ENCODE assay signal across 8 cellular contexts in genomic region chr12:104276192-104277131, GRCh38. TPM values are rescaled to one million over a fixed set of nuclear protein-coding genes. Genes with fewer than 3 reads are reported as not detected.
DNase-seq lines count a peak whose midpoint lies in the region; ATAC-seq and TF ChIP-seq lines count a peak whose summit lies in the region.

No MANE protein-coding gene starts in this region.

- CTCF ChIA-PET in naive thymus-derived CD4-positive, alpha-beta T cell (lab: Charles Lee) = interaction anchor here (1.1 kb wide), 1 partner anchor 8 kb away, joined by 3 read pairs; no protein-coding TSS in a partner anchor

- peaks cover 3% of the 10 kb centered on the region for H3K36me3 Mint-ChIP-seq in activated T-helper 1 cell treated with anti-CD3 and anti-CD28 coated beads, Interleukin-12 subunit alpha, Interleukin-12 subunit beta, Interleukin-2, Interleukin-4 antibody, amounts not matched to agents 30 ng/mL and 10 ng/mL and 1 ng/mL, durations not matched to agents 14 hours and 24 hours and 36 hours (ENCODE audit: low read depth)
- no peaks in the 10 kb centered on the region for H3K36me3 Mint-ChIP-seq in naive thymus-derived CD4-positive, alpha-beta T cell

- TF ChIP-seq CTCF in psoas muscle (IDR thresholded peaks at IDR 0.05) = no peak

- H3K4me1 Mint-ChIP-seq in activated T-helper 1 cell treated with anti-CD3 and anti-CD28 coated beads, Interleukin-12 subunit alpha, Interleukin-12 subunit beta, Interleukin-2, Interleukin-4 antibody, amounts not matched to agents 30 ng/mL and 10 ng/mL and 1 ng/mL, durations not matched to agents 14 hours and 24 hours and 36 hours (ENCODE audit: low read depth) = peaks cover 16% of the 10 kb centered on the region
- H3K4me1 Mint-ChIP-seq in naive thymus-derived CD4-positive, alpha-beta T cell = peaks cover 0 to 10% (median 7%) of the 10 kb centered on the region in 7 donors

- intact Hi-C loops in activated T-helper 1 cell treated with anti-CD3 and anti-CD28 coated beads, Interleukin-12 subunit alpha, Interleukin-12 subunit beta, Interleukin-2, Interleukin-4 antibody, amounts not matched to agents 30 ng/mL and 10 ng/mL and 1 ng/mL, durations not matched to agents 14 hours and 24 hours and 36 hours (cut with micrococcal nuclease) = no loop called here
- intact Hi-C loops in naive thymus-derived CD4-positive, alpha-beta T cell (cut with micrococcal nuclease) = no loop called here
- intact Hi-C loops in psoas muscle (cut with DNase I) = loop anchor here in 1 of 2 donors (2.0 kb wide), 1 partner anchor 138 kb away; the partner anchor contains the start of gene NFYB

- H3K9me3 Mint-ChIP-seq in activated T-helper 1 cell treated with anti-CD3 and anti-CD28 coated beads, Interleukin-12 subunit alpha, Interleukin-12 subunit beta, Interleukin-2, Interleukin-4 antibody, amounts not matched to agents 30 ng/mL and 10 ng/mL and 1 ng/mL, durations not matched to agents 14 hours and 24 hours and 36 hours = no peaks in the 10 kb centered on the region
- no peaks in the 10 kb centered on the region for H3K9me3 Mint-ChIP-seq in naive thymus-derived CD4-positive, alpha-beta T cell

- ATAC-seq in GM21447 (IDR thresholded peaks at IDR 0.05; ENCODE audit: unreplicated experiment) (peak; percentile 77), psoas muscle (no peak)
- ATAC-seq in naive thymus-derived CD4-positive, alpha-beta T cell = peak; percentile 49

- no peaks in the 10 kb centered on the region for H3K36me3 ChIP-seq in naive thymus-derived CD4-positive, alpha-beta T cell (ENCODE audit: control insufficient read depth in 2 of 3, insufficient read depth in 3 of 3, low read length in 3 of 3)
- no peaks in the 10 kb centered on the region for H3K36me3 ChIP-seq in psoas muscle (ENCODE audit: insufficient read depth in 1 of 2, low read depth in 1 of 2)

- POLR2A ChIA-PET in naive thymus-derived CD4-positive, alpha-beta T cell (lab: Charles Lee) = interaction anchor here (0.6 to 2.6 kb wide), 3 partner anchors 12 to 195 kb away, joined by 4 to 11 read pairs (median 5); no protein-coding TSS in a partner anchor

- H3K9me3 ChIP-seq in naive thymus-derived CD4-positive, alpha-beta T cell (ENCODE audit: control insufficient read depth in 2 of 3, low read length in 3 of 3) = no peaks in the 10 kb centered on the region
- H3K9me3 ChIP-seq in psoas muscle = no peaks in the 10 kb centered on the region

- no peak overlapping the region for H3K27ac Mint-ChIP-seq in activated T-helper 1 cell treated with anti-CD3 and anti-CD28 coated beads, Interleukin-12 subunit alpha, Interleukin-12 subunit beta, Interleukin-2, Interleukin-4 antibody, amounts not matched to agents 30 ng/mL and 10 ng/mL and 1 ng/mL, durations not matched to agents 14 hours and 24 hours and 36 hours
- peak overlapping the region in 6 of 9 donors; percentile 1 to 88 (median 60) for H3K27ac Mint-ChIP-seq in naive thymus-derived CD4-positive, alpha-beta T cell

- no peak overlapping the region for H3K27ac ChIP-seq in naive thymus-derived CD4-positive, alpha-beta T cell (ENCODE audit: low read depth, low read length)
- H3K27ac ChIP-seq in psoas muscle = no peak overlapping the region

- peaks cover 4% of the 10 kb centered on the region for H3K27me3 Mint-ChIP-seq in activated T-helper 1 cell treated with anti-CD3 and anti-CD28 coated beads, Interleukin-12 subunit alpha, Interleukin-12 subunit beta, Interleukin-2, Interleukin-4 antibody, amounts not matched to agents 30 ng/mL and 10 ng/mL and 1 ng/mL, durations not matched to agents 14 hours and 24 hours and 36 hours (ENCODE audit: insufficient read depth)
- H3K27me3 Mint-ChIP-seq in naive thymus-derived CD4-positive, alpha-beta T cell = peaks cover 0 to 6% (median under 1%) of the 10 kb centered on the region in 5 donors

- H3K4me1 ChIP-seq in naive thymus-derived CD4-positive, alpha-beta T cell (ENCODE audit: control insufficient read depth in 2 of 2, insufficient read depth in 2 of 2, low read length in 2 of 2) = no peaks in the 10 kb centered on the region
- H3K4me1 ChIP-seq in psoas muscle = peaks cover 8% of the 10 kb centered on the region

- WGBS in psoas muscle, 3 donors = 73 to 80% (median 78%) methylated on average over 9 of the region's 9 CpGs

- DNase-seq in DMS53 (lab: John Stamatoyannopoulos, UW) = peak; percentile 91
- DNase-seq in NCI-H1105 (lab: John Stamatoyannopoulos, UW) = peak; percentile 93
- DNase-seq in activated T-helper 1 cell treated with anti-CD3 and anti-CD28 coated beads, Interleukin-12 subunit alpha, Interleukin-12 subunit beta, Interleukin-2, Interleukin-4 antibody, amounts not matched to agents 30 ng/mL and 10 ng/mL and 1 ng/mL, durations not matched to agents 14 hours and 24 hours and 36 hours (ENCODE audit: low spot score) = no peak
- DNase-seq in naive thymus-derived CD4-positive, alpha-beta T cell = no peak
- no peak for DNase-seq in midbrain (lab: John Stamatoyannopoulos, UW)
- DNase-seq in stimulated activated CD4-positive, alpha-beta T cell treated with anti-CD3 and anti-CD28 coated beads, Interleukin-12 subunit alpha, Interleukin-12 subunit beta, amount 100 ng/mL, for 4 hours = no peak
- DNase-seq in psoas muscle = no peak

- H3K4me3 Mint-ChIP-seq in activated T-helper 1 cell treated with anti-CD3 and anti-CD28 coated beads, Interleukin-12 subunit alpha, Interleukin-12 subunit beta, Interleukin-2, Interleukin-4 antibody, amounts not matched to agents 30 ng/mL and 10 ng/mL and 1 ng/mL, durations not matched to agents 14 hours and 24 hours and 36 hours = peak overlapping the region; percentile 43
- H3K4me3 Mint-ChIP-seq in naive thymus-derived CD4-positive, alpha-beta T cell = peak overlapping the region; percentile 26 to 75 (median 56)

- no peak overlapping the region for H3K4me3 ChIP-seq in naive thymus-derived CD4-positive, alpha-beta T cell (ENCODE audit: low read length)
- no peak overlapping the region for H3K4me3 ChIP-seq in psoas muscle

- no peaks in the 10 kb centered on the region for H3K27me3 ChIP-seq in naive thymus-derived CD4-positive, alpha-beta T cell (ENCODE audit: control insufficient read depth in 2 of 2, insufficient read depth in 2 of 2, low read length in 2 of 2)
- H3K27me3 ChIP-seq in psoas muscle (ENCODE audit: insufficient read depth in 3 of 3, low read length in 2 of 3) = no peaks in the 10 kb centered on the region

RNA-seq across cellular contexts. Expression of gene EID3, which starts 27.1 kb away (rescaled TPM):
- total RNA-seq in activated T-helper 1 cell treated with anti-CD3 and anti-CD28 coated beads, Interleukin-12 subunit alpha, Interleukin-12 subunit beta, Interleukin-2, Interleukin-4 antibody, amounts not matched to agents 30 ng/mL and 10 ng/mL and 1 ng/mL, durations not matched to agents 14 hours and 24 hours and 36 hours = 10.5 and 10.6 TPM in 2 replicates
- 10 to 100 TPM in 3 of 5 experiments, 1 to 10 TPM in 2; 8.2 to 11.8 (median 10.4) TPM for total RNA-seq in naive thymus-derived CD4-positive, alpha-beta T cell
- polyA plus RNA-seq in naive thymus-derived CD4-positive, alpha-beta T cell = 10 to 100 TPM; 14.4 to 16.3 TPM
- total RNA-seq in psoas muscle = 1 to 10 TPM in 1 of 4 donors, under 1 TPM in 3; 0.94 to 1.3 (median 0.99) TPM
- polyA plus RNA-seq in psoas muscle = under 1 TPM; 0.28 to 0.95 (median 0.56) TPM

Comparison
In these comparisons a context has a peak if more than half of its experiments do, and no peak if none do; other contexts are left out.
1. DNase-seq: peak in DMS53 (single experiment) and NCI-H1105 (single experiment); none in activated T-helper 1 cell treated with anti-CD3 and anti-CD28 coated beads, Interleukin-12 subunit alpha, Interleukin-12 subunit beta, Interleukin-2, Interleukin-4 antibody, amounts not matched to agents 30 ng/mL and 10 ng/mL and 1 ng/mL, durations not matched to agents 14 hours and 24 hours and 36 hours (single experiment), naive thymus-derived CD4-positive, alpha-beta T cell (0 of 9), midbrain (single experiment), stimulated activated CD4-positive, alpha-beta T cell treated with anti-CD3 and anti-CD28 coated beads, Interleukin-12 subunit alpha, Interleukin-12 subunit beta, amount 100 ng/mL, for 4 hours (single experiment) and psoas muscle (0 of 2).
2. ATAC-seq: peak in GM21447 (single experiment) and naive thymus-derived CD4-positive, alpha-beta T cell (single experiment); none in psoas muscle (0 of 4).